In genomic region chr11:79296113-79296512, GRCh38 we compare ENCODE assay signal across 22 cellular contexts.
"Had no signal": no experiment of that assay in that cellular context is flagged by ENCODE, and none has a peak within 500 bp of the region (broad histone marks: within the 10 kb centered on the region; RNA-seq: fewer than 3 reads in every experiment).

No MANE protein-coding gene starts in this region.

- H3K36me3 ChIP-seq: suprapubic skin, tibial artery, upper lobe of right lung had no signal

- H3K27me3 ChIP-seq: suprapubic skin, tibial artery, upper lobe of right lung had no signal

- DNase-seq: activated CD4-positive, alpha-beta T cell treated with anti-CD3 and anti-CD28 coated beads, Interleukin-2, amount 50 U/mL, for 1 hour; activated CD8-positive, alpha-beta T cell treated with anti-CD3 and anti-CD28 coated beads for 36 hours; activated naive CD4-positive, alpha-beta T cell; activated T-cell treated with anti-CD3 and anti-CD28 coated beads, Interleukin-2, amount 50 U/mL, for 48 hours; anterior cingulate cortex; dermis blood vessel endothelial cell; effector CD4-positive, alpha-beta T cell; kidney; left colon; midbrain; naive thymus-derived CD4-positive, alpha-beta T cell; nucleus accumbens; right cardiac atrium; stimulated activated CD4-positive, alpha-beta T cell treated with anti-CD3 and anti-CD28 coated beads, Interleukin-15, amount 100 ng/mL, for 24 hours; stimulated activated naive CD4-positive, alpha-beta T cell; SW 1271; T-helper 9 cell; tibial artery; upper lobe of right lung had no signal

- H3K27ac ChIP-seq: parathyroid adenoma, suprapubic skin, tibial artery, upper lobe of right lung had no signal

- H3K4me1 ChIP-seq: parathyroid adenoma, suprapubic skin, tibial artery, upper lobe of right lung had no signal

- H3K4me3 ChIP-seq: suprapubic skin, tibial artery, upper lobe of right lung had no signal

- H3K9me3 ChIP-seq: suprapubic skin, tibial artery, upper lobe of right lung had no signal

- ATAC-seq: activated CD8-positive, alpha-beta T cell treated with anti-CD3 and anti-CD28 coated beads for 36 hours; activated naive CD4-positive, alpha-beta T cell treated with anti-CD3 and anti-CD28 coated beads, Interleukin-2, amount 50 U/mL, for 72 hours; left colon; naive thymus-derived CD4-positive, alpha-beta T cell; right cardiac atrium had no signal
